ENCODE assay signal across 25 cellular contexts in genomic region chr18:80143876-80144275, GRCh38. TPM values are rescaled to one million over a fixed set of nuclear protein-coding genes. Genes with fewer than 3 reads are reported as not detected.
A peak's percentile ranks its signal among the peaks of the same experiment; 100 is the strongest.
DNase-seq lines count a peak whose midpoint lies in the region; ATAC-seq and TF ChIP-seq lines count a peak whose summit lies in the region.
"Had no signal": no experiment of that assay in that cellular context is flagged by ENCODE, and none has a peak within 500 bp of the region (broad histone marks: within the 10 kb centered on the region; RNA-seq: fewer than 3 reads in every experiment).

No MANE protein-coding gene starts in this region.

- TF ChIP-seq CTCF in colonic mucosa (IDR thresholded peaks at IDR 0.05) (no peak), GM10248 (IDR thresholded peaks at IDR 0.05; ENCODE audit: control extremely low read depth, extremely low read depth, low read depth, missing control alignments) (no peak)

- POLR2A ChIA-PET in GM10248 (lab: Yijun Ruan, JAX) = no interaction called here

- CTCF ChIA-PET in GM10248 (lab: Yijun Ruan, JAX) = interaction anchor here (0.8 to 7.1 kb wide), 5 partner anchors 9 to 101 kb away, joined by 3 to 42 read pairs (median 4); no protein-coding TSS in a partner anchor

- DNase-seq in ELR (ENCODE audit: low read depth) = peak; percentile 81
- DNase-seq in RPMI7951 (ENCODE audit: low read depth) = peak; percentile 25
- DNase-seq in dermis microvascular lymphatic vessel endothelial cell (ENCODE audit: low read depth in 2 of 2) = peak; percentile 32 to 79
- DNase-seq in non-pigmented ciliary epithelial cell (ENCODE audit: low read depth) = peak; percentile 24
- no peak for DNase-seq in colonic mucosa
- DNase-seq in GM10248 (ENCODE audit: extremely low spot score) = no peak
- DNase-seq: activated CD4-positive, CD25-positive, alpha-beta regulatory T cell; activated CD8-positive, alpha-beta T cell treated with anti-CD3 and anti-CD28 coated beads, Interleukin-2, amount 10 ng/mL, durations not matched to agents 7 days and 5 days; activated naive CD4-positive, alpha-beta T cell treated with anti-CD3 and anti-CD28 coated beads, Interleukin-2, amount 10 ng/mL, durations not matched to agents 7 days and 5 days; activated T-cell treated with anti-CD3 and anti-CD28 coated beads, Interleukin-2, amount 50 U/mL, for 4 hours; aorta; CD4-positive, alpha-beta T cell; cerebellar nuclear complex; DMS53; head of caudate nucleus; left ventricle myocardium superior; mucosa of descending colon; NCI-H1105 treated with DMSO at 0.1 percent for 48 hours; NCI-H2081; NCI-H345; NCI-H82; Right ventricle myocardium superior; substantia nigra; T1000 had no signal

- no peaks in the 10 kb centered on the region for H3K27me3 ChIP-seq in colonic mucosa

- no peaks in the 10 kb centered on the region for H3K4me1 ChIP-seq in colonic mucosa

- no peaks in the 10 kb centered on the region for H3K36me3 ChIP-seq in colonic mucosa

- H3K27ac ChIP-seq in colonic mucosa = no peak overlapping the region

- intact Hi-C loops in colonic mucosa (cut with DNase I) = loop anchor here (10.0 kb wide), 1 partner anchor 199 kb away; no protein-coding TSS in a partner anchor

- no peaks in the 10 kb centered on the region for H3K9me3 ChIP-seq in colonic mucosa
- H3K9me3 ChIP-seq: mucosa of descending colon had no signal

- no peak overlapping the region for H3K9ac ChIP-seq in colonic mucosa (ENCODE audit: low read depth in 2 of 2, low read length in 2 of 2)

- no peak for ATAC-seq in GM19324 (IDR thresholded peaks at IDR 0.05; ENCODE audit: low FRiP score, unreplicated experiment)
- ATAC-seq: activated CD8-positive, alpha-beta T cell treated with anti-CD3 and anti-CD28 coated beads, Interleukin-2, amount 10 ng/mL, durations not matched to agents 7 days and 5 days; activated T-cell treated with anti-CD3 and anti-CD28 coated beads, Interleukin-2, amount 50 U/mL, for 4 hours; left ventricle myocardium superior; mucosa of descending colon had no signal

- no peak overlapping the region for H3K4me3 ChIP-seq in colonic mucosa
- H3K4me3 ChIP-seq: mucosa of descending colon had no signal

RNA-seq across cellular contexts. Expression of gene ADNP2, which starts 34.8 kb away (rescaled TPM):
- 10.8 and 12.9 TPM in 2 replicates for total RNA-seq in RPMI7951 (2014; rRNA removed; shearing (Covaris generic))
- total RNA-seq in dermis microvascular lymphatic vessel endothelial cell = 12.2 and 15.2 TPM in 2 replicates
- 10 to 100 TPM; 17.8 to 18.1 TPM for total RNA-seq in colonic mucosa

Comparison
In these comparisons a context has a peak if more than half of its experiments do, and no peak if none do; other contexts are left out.
1. DNase-seq: peak in ELR (single experiment), RPMI7951 (single experiment), dermis microvascular lymphatic vessel endothelial cell (2 of 2) and non-pigmented ciliary epithelial cell (single experiment); none in colonic mucosa (single experiment) and GM10248 (single experiment).